ENCODE assay signal across 8 cellular contexts in the genomic region with DNA sequence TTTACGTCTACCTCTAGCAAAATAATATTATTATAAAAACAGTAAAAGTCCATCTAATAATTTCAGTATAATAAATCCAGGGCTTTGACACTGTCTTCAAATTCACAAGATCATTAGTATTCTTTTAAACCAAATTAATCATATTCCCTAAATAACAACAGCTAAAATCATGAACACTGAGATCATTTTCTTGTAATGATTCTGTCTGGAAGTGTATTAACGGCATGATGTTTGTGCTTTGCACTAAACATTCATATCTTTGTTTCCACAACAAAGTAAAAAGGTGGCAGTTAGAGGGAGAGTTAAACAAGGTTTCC. TPM values are rescaled to one million over a fixed set of nuclear protein-coding genes. Genes with fewer than 3 reads are reported as not detected.
DNase-seq lines count a peak whose midpoint lies in the region; ATAC-seq and TF ChIP-seq lines count a peak whose summit lies in the region.

No MANE protein-coding gene starts in this region.

- no peaks in the 10 kb centered on the region for H3K4me1 Mint-ChIP-seq in Caco-2 (ENCODE audit: low read depth, unreplicated experiment)

- no TSS peak for BruUV-seq in Caco-2 (replicated peaks; lab: Mats Ljungman, UMichigan)
- BruUV-seq in Panc1 (replicated peaks; lab: Mats Ljungman, UMichigan) = no TSS peak

- 42 to 56% (median 53%) methylated on average over 2 of the region's 2 CpGs for WGBS in ovary, 3 donors

- peaks cover 7% of the 10 kb centered on the region; the same call in 1 of the 2 replicates for H3K4me1 ChIP-seq in Caco-2
- peaks cover 31% of the 10 kb centered on the region for H3K4me1 ChIP-seq in Panc1 (ENCODE audit: control insufficient read depth, insufficient read depth, low read length)
- peaks cover 1% of the 10 kb centered on the region for H3K4me1 ChIP-seq in ovary (ENCODE audit: insufficient read depth)

- intact Hi-C loops in Caco-2 (cut with micrococcal nuclease; ENCODE audit: unreplicated experiment) = loop anchor here (2.0 kb wide), 1 partner anchor 17 kb away; no protein-coding TSS in a partner anchor
- intact Hi-C loops in Panc1 (cut with micrococcal nuclease; ENCODE audit: unreplicated experiment) = no loop called here
- intact Hi-C loops in ovary (cut with DNase I) = loop anchor here in 2 of 4 donors (2.0 kb wide), 2 partner anchors 19 to 21 kb away; a partner anchor contains a TSS

- H3K36me3 ChIP-seq in Caco-2 (ENCODE audit: control insufficient read depth, insufficient read depth, low read length) (no peaks in the 10 kb centered on the region), Panc1 (ENCODE audit: control insufficient read depth, insufficient read depth, low read length) (no peaks in the 10 kb centered on the region), ovary (no peaks in the 10 kb centered on the region)

- DNase-seq in Caco-2 = no peak
- DNase-seq in Panc1 (ENCODE audit: low read depth, low spot score) = no peak
- DNase-seq in epithelial cell of prostate (ENCODE audit: low read depth, low spot score) = no peak
- DNase-seq in ovary = no peak
- DNase-seq in NK-92 treated with Interleukin-12 subunit alpha and Interleukin-12 subunit beta, amount 100 ng/mL, for 24 hours (lab: John Stamatoyannopoulos, UW) = no peak
- DNase-seq in GOT3 (lab: John Stamatoyannopoulos, UW) = no peak
- no peak for DNase-seq in islet precursor cell

- TF ChIP-seq POLR2A in ovary (IDR thresholded peaks at IDR 0.05) = no peak

- H3K27me3 Mint-ChIP-seq in Caco-2 (ENCODE audit: insufficient read depth, unreplicated experiment) = no peaks in the 10 kb centered on the region

- in situ Hi-C loops in Panc1 (cut with HindIII; ENCODE audit: low pct_unique_long_range_greater_than_20kb, low sequenced_read_pairs) = no loop called here

- H3K9me3 Mint-ChIP-seq in Caco-2 (ENCODE audit: unreplicated experiment) = no peaks in the 10 kb centered on the region

- CTCF ChIA-PET in Caco-2 (lab: Charles Lee) (interaction anchor here (0.6 kb wide), 2 partner anchors 302 to 1969 kb away, joined by 4 read pairs; no protein-coding TSS in a partner anchor), Panc1 (lab: Charles Lee) (no interaction called here)

- TF ChIP-seq EP300 in ovary (IDR thresholded peaks at IDR 0.05) = no peak

- POLR2A ChIA-PET in Caco-2 (lab: Charles Lee) (interaction anchor here (0.6 kb wide), 1 partner anchor 139 kb away, joined by 4 read pairs; no protein-coding TSS in a partner anchor), Panc1 (lab: Charles Lee) (no interaction called here)

- no peak for TF ChIP-seq CTCF in Caco-2 (IDR thresholded peaks at IDR 0.05; ENCODE audit: insufficient read depth in 1 of 2, low read depth in 1 of 2, low read length in 1 of 2, severe bottlenecking in 1 of 2, unreplicated experiment in 1 of 2)
- no peak for TF ChIP-seq CTCF in Panc1 (IDR thresholded peaks at IDR 0.05)
- TF ChIP-seq CTCF in ovary (IDR thresholded peaks at IDR 0.05) = no peak

- H3K27ac ChIP-seq in Panc1 (ENCODE audit: low read length) (peak overlapping the region; percentile 79), epithelial cell of prostate (peak overlapping the region; percentile 47), ovary (peak overlapping the region; percentile 90 to 97)

- no peaks in the 10 kb centered on the region for H3K36me3 Mint-ChIP-seq in Caco-2 (ENCODE audit: insufficient read depth, unreplicated experiment)

- peak overlapping the region; percentile 79 for H3K27ac Mint-ChIP-seq in Caco-2 (ENCODE audit: unreplicated experiment)

- ATAC-seq in Panc1 = no peak
- ATAC-seq in HG03175 (IDR thresholded peaks at IDR 0.05; ENCODE audit: unreplicated experiment) = no peak

- peak overlapping the region; percentile 60 for H3K4me3 ChIP-seq in Caco-2 (ENCODE audit: low read depth, low read length)
- H3K4me3 ChIP-seq in Panc1 (ENCODE audit: low read depth in 2 of 2, low read length in 2 of 2) = peak overlapping the region; percentile 59 to 74
- H3K4me3 ChIP-seq in ovary = peak overlapping the region; percentile 56

- no peaks in the 10 kb centered on the region for H3K27me3 ChIP-seq in Caco-2 (replicated peaks; ENCODE audit: control insufficient read depth, insufficient read depth, low read length)
- H3K27me3 ChIP-seq in Panc1 (ENCODE audit: control insufficient read depth, insufficient read depth, low read length) = no peaks in the 10 kb centered on the region
- H3K27me3 ChIP-seq in ovary = no peaks in the 10 kb centered on the region

- H3K4me3 Mint-ChIP-seq in Caco-2 (ENCODE audit: unreplicated experiment) = peak overlapping the region; percentile 82

- H3K9me3 ChIP-seq in Caco-2 = no peaks in the 10 kb centered on the region
- H3K9me3 ChIP-seq in Panc1 (ENCODE audit: control insufficient read depth, insufficient read depth, low read depth, low read length) = no peaks in the 10 kb centered on the region
- no peaks in the 10 kb centered on the region for H3K9me3 ChIP-seq in ovary

RNA-seq across cellular contexts. Expression of a gene that starts 18.8 kb away (rescaled TPM):
- total RNA-seq in Caco-2 (2022) (1.0 and 4.3 TPM in 2 replicates), Panc1 (2021; ENCODE audit: unreplicated experiment) (10.3 TPM), ovary (10 to 100 TPM; 21.1 to 58.9 (median 32.9) TPM)
- 5.3 TPM for polyA plus RNA-seq in Panc1 (2012; ENCODE audit: insufficient read length)
- polyA plus RNA-seq in ovary = 10 to 100 TPM in 1 of 2 donors, 1 to 10 TPM in 1; 8.4 to 16.9 TPM
